18 cellular contexts compared by ENCODE assay signal in the genomic region with DNA sequence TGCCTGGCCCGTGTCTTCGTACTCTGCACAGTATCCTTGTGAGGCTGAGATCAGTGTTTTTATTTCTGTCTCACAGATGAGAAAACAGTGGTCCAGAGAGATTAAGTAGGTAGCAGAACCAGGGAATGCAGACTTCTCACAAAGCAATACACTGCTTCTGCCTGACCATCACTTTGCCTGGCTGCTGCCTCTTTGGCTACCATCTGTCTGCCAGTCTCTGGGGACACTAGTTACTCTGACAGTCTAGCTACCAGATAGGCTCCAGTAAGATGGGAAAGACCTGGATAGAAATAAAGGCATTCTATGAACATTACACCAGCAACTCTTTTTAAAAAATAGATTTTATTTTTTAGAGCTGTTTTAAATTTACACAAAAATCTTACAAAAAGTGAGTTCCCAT.
"Had no signal": no experiment of that assay in that cellular context is flagged by ENCODE, and none has a peak within 500 bp of the region (broad histone marks: within the 10 kb centered on the region; RNA-seq: fewer than 3 reads in every experiment).

No MANE protein-coding gene starts in this region.

- H3K4me1 Mint-ChIP-seq: memory B cell, mesothelial cell of epicardium, natural killer cell had no signal

- H3K9me3 ChIP-seq: esophagus muscularis mucosa, gastrocnemius medialis, left ventricle myocardium inferior, lower lobe of right lung, ovary had no signal

- DNase-seq: effector memory CD8-positive, alpha-beta T cell; gastrocnemius medialis; kidney; left cardiac atrium; left ventricle myocardium inferior; lower lobe of right lung; natural killer cell; ovary; right cardiac atrium; small intestine; stimulated activated CD4-positive, alpha-beta T cell treated with anti-CD3 and anti-CD28 coated beads, Interleukin-12 subunit alpha, Interleukin-12 subunit beta, amount 100 ng/mL, for 4 hours; stimulated activated naive CD4-positive, alpha-beta T cell treated with Interleukin-2 at 50 U/mL for 16 hours; trophoblast cell had no signal

- H3K4me3 ChIP-seq: esophagus muscularis mucosa, gastrocnemius medialis, left ventricle myocardium inferior, lower lobe of right lung, ovary had no signal

- H3K27ac ChIP-seq: epithelial cell of prostate, esophagus muscularis mucosa, gastrocnemius medialis, left ventricle myocardium inferior, lower lobe of right lung, ovary had no signal

- H3K27ac Mint-ChIP-seq: effector memory CD8-positive, alpha-beta T cell; memory B cell; mesothelial cell of epicardium; natural killer cell had no signal

- H3K36me3 Mint-ChIP-seq: memory B cell, mesothelial cell of epicardium, natural killer cell had no signal

- H3K4me3 Mint-ChIP-seq: effector memory CD8-positive, alpha-beta T cell; memory B cell; mesothelial cell of epicardium; natural killer cell; neural crest cell had no signal

- H3K27me3 ChIP-seq: gastrocnemius medialis, ovary had no signal

- H3K4me1 ChIP-seq: esophagus muscularis mucosa, gastrocnemius medialis, lower lobe of right lung had no signal

- H3K36me3 ChIP-seq: esophagus muscularis mucosa, gastrocnemius medialis, left ventricle myocardium inferior, lower lobe of right lung, ovary had no signal

- H3K9me3 Mint-ChIP-seq: effector memory CD8-positive, alpha-beta T cell; natural killer cell; neural crest cell had no signal
